In genomic region chr2:76008001-76008702, GRCh38 we compare ENCODE assay signal across 12 cellular contexts.
DNase-seq lines count a peak whose midpoint lies in the region; ATAC-seq, FAIRE-seq and TF ChIP-seq lines count a peak whose summit lies in the region.
"Had no signal": no experiment of that assay in that cellular context is flagged by ENCODE, and none has a peak within 500 bp of the region (broad histone marks: within the 10 kb centered on the region; RNA-seq: fewer than 3 reads in every experiment).

No MANE protein-coding gene starts in this region.

- no peaks in the 10 kb centered on the region for H3K36me3 Mint-ChIP-seq in brain

- no peaks in the 10 kb centered on the region for H3K9me3 ChIP-seq in BE2C

- H3K27me3 ChIP-seq in BE2C: no peaks in the 10 kb centered on the region
- H3K27me3 ChIP-seq: foreskin keratinocyte had no signal

- H3K4me1 Mint-ChIP-seq in brain: peaks cover 31% of the 10 kb centered on the region
- H3K4me1 Mint-ChIP-seq: B cell had no signal

- 0 out of 2 replicates have a peak, but pooled peaks cover 4% of the 10 kb centered on the region for H3K4me1 ChIP-seq in BE2C
- H3K4me1 ChIP-seq: foreskin keratinocyte had no signal

- H3K4me3 Mint-ChIP-seq in brain: peak overlapping the region in 3 of 5 experiments; percentile 12 to 23 (median 12)
- H3K4me3 Mint-ChIP-seq: B cell had no signal

- H3K4me3 ChIP-seq in BE2C (ENCODE audit: low read depth, low read length): peak overlapping the region; percentile 23; the same call in 1 of the 2 replicates
- H3K4me3 ChIP-seq: coronary artery had no signal

- FAIRE-seq in GM19239 (lab: Jason Lieb, UNC): peak; percentile 11

- peaks cover 2% of the 10 kb centered on the region for H3K27me3 Mint-ChIP-seq in brain
- H3K27me3 Mint-ChIP-seq: B cell had no signal

- H3K27ac Mint-ChIP-seq in brain: peak overlapping the region in 3 of 5 experiments; percentile 1 to 11 (median 8)
- H3K27ac Mint-ChIP-seq: B cell had no signal

- DNase-seq in BE2C (peak; percentile 64), GM19239 (ENCODE audit: insufficient read length, low spot score) (no peak), NCI-H2227 (lab: John Stamatoyannopoulos, UW; ENCODE audit: unreplicated experiment) (no peak), DMS53 treated with DMSO at 0.1 percent for 48 hours (lab: John Stamatoyannopoulos, UW; ENCODE audit: unreplicated experiment) (no peak), NCI-H1436 treated with DMSO at 0.1 percent for 48 hours (lab: John Stamatoyannopoulos, UW) (no peak)
- DNase-seq: activated naive CD4-positive, alpha-beta T cell treated with Interleukin-2 at 50 U/mL for 16 hours; foreskin keratinocyte had no signal

- peak; percentile 95 for ATAC-seq in HG03439 (IDR thresholded peaks at IDR 0.05; ENCODE audit: unreplicated experiment)
- ATAC-seq in HG03521 (IDR thresholded peaks at IDR 0.05; ENCODE audit: unreplicated experiment): no peak
- ATAC-seq: foreskin keratinocyte had no signal

- peaks cover 0 to 4% (median 2%) of the 10 kb centered on the region in 5 experiments for H3K9me3 Mint-ChIP-seq in brain

- no peaks in the 10 kb centered on the region for H3K36me3 ChIP-seq in BE2C

- TF ChIP-seq CTCF in BE2C (IDR thresholded peaks at IDR 0.05; ENCODE audit: low read depth, low read length): no peak
- no peak for TF ChIP-seq CTCF in brain (conservative IDR thresholded peaks at IDR 0.05)
